22 cellular contexts compared by ENCODE assay signal in genomic region chr19:45380107-45380506, GRCh38. TPM values are rescaled to one million over a fixed set of nuclear protein-coding genes. Genes with fewer than 3 reads are reported as not detected.
DNase-seq lines count a peak whose midpoint lies in the region; ATAC-seq and TF ChIP-seq lines count a peak whose summit lies in the region.
"Had no signal": no experiment of that assay in that cellular context is flagged by ENCODE, and none has a peak within 500 bp of the region (broad histone marks: within the 10 kb centered on the region; RNA-seq: fewer than 3 reads in every experiment).

No MANE protein-coding gene starts in this region.

- H3K9me2 ChIP-seq in SK-N-SH = no peaks in the 10 kb centered on the region

- H3K4me3 ChIP-seq in SK-N-SH (ENCODE audit: low read depth in 2 of 2, low read length in 1 of 2) = no peak overlapping the region
- H3K4me3 ChIP-seq in fibroblast of lung (replicated peaks in 1 of 4; ENCODE audit: control extremely low read depth in 1 of 4, insufficient read depth in 1 of 4, low read depth in 3 of 4, low read length in 4 of 4) = no peak overlapping the region
- no peak overlapping the region for H3K4me3 ChIP-seq in skeletal muscle satellite cell (ENCODE audit: low read length)
- H3K4me3 ChIP-seq: BLaER1, GM23338, SJCRH30 had no signal

- H3K9me3 ChIP-seq in SK-N-SH = no peaks in the 10 kb centered on the region
- no peaks in the 10 kb centered on the region for H3K9me3 ChIP-seq in fibroblast of lung (ENCODE audit: control insufficient read depth, insufficient read depth, low read depth, low read length)
- no peaks in the 10 kb centered on the region for H3K9me3 ChIP-seq in skeletal muscle satellite cell (replicated peaks; ENCODE audit: low read length)
- H3K9me3 ChIP-seq: BLaER1, SJCRH30 had no signal

- no peak for TF ChIP-seq EP300 in SK-N-SH (IDR thresholded peaks at IDR 0.05; ENCODE audit: borderline replicate concordance in 1 of 2, low read depth in 1 of 2, low read length in 1 of 2)

- CTCF ChIA-PET in SK-N-SH (lab: Yijun Ruan, JAX) = interaction anchor here (1.5 kb wide), 1 partner anchor 105 kb away, joined by 5 read pairs; no protein-coding TSS in a partner anchor
- CTCF ChIA-PET in RWPE1 (lab: Yijun Ruan, JAX) = no interaction called here

- peaks cover 45% of the 10 kb centered on the region for H3F3A ChIP-seq in SK-N-SH (replicated peaks; ENCODE audit: insufficient read depth)

- peak overlapping the region in 1 of 2 experiments; percentile 59; a peak in 2 of 4 replicates for H3K27ac ChIP-seq in SK-N-SH (ENCODE audit: low read depth in 2 of 2, low read length in 1 of 2)
- peak overlapping the region; percentile 88 for H3K27ac ChIP-seq in RWPE1
- peak overlapping the region; percentile 47 for H3K27ac ChIP-seq in fibroblast of lung (ENCODE audit: insufficient read depth, low read length)
- H3K27ac ChIP-seq: BLaER1, HL-60, SJCRH30 had no signal

- H3K4me1 ChIP-seq in SK-N-SH (ENCODE audit: control insufficient read depth in 1 of 2, insufficient read depth in 2 of 2, low read depth in 1 of 2, low read length in 1 of 2) (peaks cover 0 to 23% of the 10 kb centered on the region in 2 experiments; a peak in 3 of 4 replicates), fibroblast of lung (ENCODE audit: control insufficient read depth, extremely low read depth, insufficient read depth, low read length) (peaks cover 10% of the 10 kb centered on the region), skeletal muscle satellite cell (ENCODE audit: control insufficient read depth, insufficient read depth, low read length) (peaks cover 29% of the 10 kb centered on the region)

- WGBS in SK-N-SH (ENCODE audit: low lambda C conversion rate) = 100% methylated on average over 1 of the region's 1 CpG

- no peaks in the 10 kb centered on the region for H3K27me3 ChIP-seq in SK-N-SH (ENCODE audit: insufficient read depth)
- no peaks in the 10 kb centered on the region for H3K27me3 ChIP-seq in fibroblast of lung (ENCODE audit: control insufficient read depth, insufficient read depth, low read length)
- H3K27me3 ChIP-seq in skeletal muscle satellite cell (ENCODE audit: control insufficient read depth, insufficient read depth, low read length) = no peaks in the 10 kb centered on the region
- H3K27me3 ChIP-seq: SJCRH30 had no signal

- TF ChIP-seq RAD21 in SK-N-SH (IDR thresholded peaks at IDR 0.05; ENCODE audit: low read length) = no peak

- TF ChIP-seq CTCF in SK-N-SH (IDR thresholded peaks at IDR 0.05) = no peak
- TF ChIP-seq CTCF in RWPE1 (conservative IDR thresholded peaks at IDR 0.05; ENCODE audit: low read depth) = no peak
- TF ChIP-seq CTCF in fibroblast of lung (conservative IDR thresholded peaks at IDR 0.05 in 1 of 2, IDR thresholded peaks at IDR 0.05 in 1 of 2; ENCODE audit: low read depth in 1 of 2, low read length in 2 of 2) = no peak

- H3K4me2 ChIP-seq in SK-N-SH (no peak overlapping the region), fibroblast of lung (ENCODE audit: extremely low read depth, insufficient read depth, low read length) (no peak overlapping the region), skeletal muscle satellite cell (ENCODE audit: low read length) (no peak overlapping the region)
- H3K4me2 ChIP-seq: BLaER1, GM23338 had no signal

- H3K79me2 ChIP-seq in SK-N-SH (ENCODE audit: insufficient read depth) (no peaks in the 10 kb centered on the region; the same call in 1 of the 2 replicates), fibroblast of lung (ENCODE audit: control insufficient read depth, insufficient read depth, low read length) (no peaks in the 10 kb centered on the region)

- DNase-seq in SK-N-SH (peak; percentile 10), RWPE1 (ENCODE audit: low spot score) (no peak), fibroblast of lung (ENCODE audit: low read depth in 2 of 2) (no peak), ecto neural progenitor cell (ENCODE audit: low spot score) (no peak)
- DNase-seq: 8988T; CD8-positive, alpha-beta T cell; DMS79 treated with DMSO at 0.1 percent for 48 hours; NCI-H1417; NCI-H187 treated with DMSO at 0.1 percent for 48 hours; NCI-H526 treated with DMSO at 0.1 percent for 48 hours; NK-92 treated with Interleukin-12 subunit alpha and Interleukin-12 subunit beta, amount 100 ng/mL, for 24 hours; RPMI8226 had no signal

- H3K36me3 ChIP-seq in SK-N-SH (replicated peaks in 1 of 2; ENCODE audit: control insufficient read depth in 1 of 2, insufficient read depth in 2 of 2, low read length in 1 of 2) (peaks cover 0 to 8% of the 10 kb centered on the region in 2 experiments), fibroblast of lung (ENCODE audit: control insufficient read depth, insufficient read depth, low read length) (no peaks in the 10 kb centered on the region), skeletal muscle satellite cell (ENCODE audit: insufficient read depth, low read length) (no peaks in the 10 kb centered on the region)
- H3K36me3 ChIP-seq: BLaER1, SJCRH30 had no signal

- H2AFZ ChIP-seq in SK-N-SH (ENCODE audit: low read depth) (no peak overlapping the region), fibroblast of lung (ENCODE audit: low read length) (peak overlapping the region; percentile 55)
- H2AFZ ChIP-seq: GM23338 had no signal

- no peak for ATAC-seq in SK-N-SH treated with all-trans-retinoic acid at 6 μM for 48 hours
- no peak for ATAC-seq in HG03457 (IDR thresholded peaks at IDR 0.05; ENCODE audit: unreplicated experiment)
- ATAC-seq in GM19397 (IDR thresholded peaks at IDR 0.05; ENCODE audit: unreplicated experiment) = no peak
- ATAC-seq: CD8-positive, alpha-beta T cell; GM23338 had no signal

- POLR2A ChIA-PET in SK-N-SH (lab: Yijun Ruan, JAX) (no interaction called here), RWPE1 (lab: Yijun Ruan, JAX; ENCODE audit: low non-redundant PET) (no interaction called here)

- no peaks in the 10 kb centered on the region for H4K20me1 ChIP-seq in SK-N-SH (ENCODE audit: insufficient read depth)
- no peaks in the 10 kb centered on the region for H4K20me1 ChIP-seq in fibroblast of lung (ENCODE audit: control insufficient read depth, extremely low read depth, insufficient read depth, low read length)
- H4K20me1 ChIP-seq: BLaER1 had no signal

- H3K9ac ChIP-seq in SK-N-SH = peak overlapping the region; percentile 10; the same call in 1 of the 2 replicates
- peak overlapping the region; percentile 16 for H3K9ac ChIP-seq in fibroblast of lung (ENCODE audit: insufficient read depth, low read length)
- peak overlapping the region; percentile 58 for H3K9ac ChIP-seq in skeletal muscle satellite cell (ENCODE audit: low read depth, low read length)
- H3K9ac ChIP-seq: BLaER1 had no signal

TF ChIP-seq in SK-N-SH treated with all-trans-retinoic acid at 6 μM for 48 hours, 23 proteins besides CTCF, POLR2A, EP300 and RAD21 (continues in another document):
- TF ChIP-seq PPARA (CRISPR knock-in tag; IDR thresholded peaks at IDR 0.05; ENCODE audit: borderline replicate concordance) (no peak), ARNTL (CRISPR knock-in tag; IDR thresholded peaks at IDR 0.05; ENCODE audit: borderline replicate concordance, low read depth) (no peak), ZNF70 (CRISPR knock-in tag; IDR thresholded peaks at IDR 0.05) (no peak), SNAI2 (CRISPR knock-in tag; IDR thresholded peaks at IDR 0.05) (no peak), RARB (CRISPR knock-in tag; IDR thresholded peaks at IDR 0.05) (no peak)

RNA-seq across cellular contexts. Expression of gene ERCC2, which starts 9.7 kb away (rescaled TPM):
- polyA plus RNA-seq in SK-N-SH (2012; rRNA removed) = 62.7 and 72.8 TPM in 2 replicates
- 20.1 and 27.9 TPM in 2 replicates for polyA plus RNA-seq in SK-N-SH (2012; cell fraction: cytosol; rRNA removed)
- polyA plus RNA-seq in SK-N-SH (2012; cell fraction: nucleus; rRNA removed) = 177 and 216 TPM in 2 replicates
- total RNA-seq in fibroblast of lung = 16.7 and 21.6 TPM in 2 replicates
- polyA plus RNA-seq in fibroblast of lung = 51.6 and 57.1 TPM in 2 replicates
- polyA plus RNA-seq in fibroblast of lung (2012) = 53.0 and 82.5 TPM in 2 replicates
- 143 and 179 TPM in 2 replicates for polyA minus RNA-seq in fibroblast of lung (ENCODE audit: low replicate concordance)
- total RNA-seq in skeletal muscle satellite cell (2012; rRNA removed) = 40.1 and 54.0 TPM in 2 replicates

RNA-seq across cellular contexts. Expression of gene PPP1R13L, which starts 24.8 kb away (rescaled TPM):
- polyA plus RNA-seq in SK-N-SH (2012; rRNA removed) = 11.6 and 18.0 TPM in 2 replicates
- polyA plus RNA-seq in SK-N-SH (2012; cell fraction: cytosol; rRNA removed) = 9.2 and 15.9 TPM in 2 replicates
- 61.7 and 79.7 TPM in 2 replicates for polyA plus RNA-seq in SK-N-SH (2012; cell fraction: nucleus; rRNA removed)
- total RNA-seq in fibroblast of lung = 1.5 and 3.0 TPM in 2 replicates
- 1.2 and 5.8 TPM in 2 replicates for polyA plus RNA-seq in fibroblast of lung
- 4.1 and 12.9 TPM in 2 replicates for polyA plus RNA-seq in fibroblast of lung (2012)
- 0.74 and 8.8 TPM in 2 replicates for polyA minus RNA-seq in fibroblast of lung (ENCODE audit: low replicate concordance)
- 0.25 and 0.66 TPM in 2 replicates for total RNA-seq in skeletal muscle satellite cell (2012; rRNA removed)

RNA-seq across cellular contexts. Expression of gene POLR1G, which starts 26.3 kb away (rescaled TPM):
- 11.0 and 11.9 TPM in 2 replicates for polyA plus RNA-seq in SK-N-SH (2012; rRNA removed)
- 11.6 and 11.8 TPM in 2 replicates for polyA plus RNA-seq in SK-N-SH (2012; cell fraction: cytosol; rRNA removed)
- 5.4 and 6.2 TPM in 2 replicates for polyA plus RNA-seq in SK-N-SH (2012; cell fraction: nucleus; rRNA removed)
- total RNA-seq in fibroblast of lung = 3.6 and 5.4 TPM in 2 replicates
- polyA plus RNA-seq in fibroblast of lung = 4.7 and 5.3 TPM in 2 replicates
- polyA plus RNA-seq in fibroblast of lung (2012) = 3.5 and 4.3 TPM in 2 replicates
- 5.8 and 7.2 TPM in 2 replicates for polyA minus RNA-seq in fibroblast of lung (ENCODE audit: low replicate concordance)
- total RNA-seq in skeletal muscle satellite cell (2012; rRNA removed) = 11.9 and 16.6 TPM in 2 replicates

RNA-seq across cellular contexts. Expression of gene KLC3, which starts 39.6 kb away (rescaled TPM):
- polyA plus RNA-seq in SK-N-SH (2012; rRNA removed) (0.75 and 1.2 TPM in 2 replicates), fibroblast of lung (0.09 TPM in 1 of 2 replicates, not detected in the other)
- polyA plus RNA-seq in SK-N-SH (2012; cell fraction: cytosol; rRNA removed) = 0.28 and 0.79 TPM in 2 replicates
- polyA plus RNA-seq in SK-N-SH (2012; cell fraction: nucleus; rRNA removed) = 0.93 and 1.3 TPM in 2 replicates
- 0.17 TPM in 1 of 2 replicates, not detected in the other for total RNA-seq in fibroblast of lung
- 0.08 and 0.23 TPM in 2 replicates for polyA plus RNA-seq in fibroblast of lung (2012)
- not detected in 2 replicates for polyA minus RNA-seq in fibroblast of lung (ENCODE audit: low replicate concordance)
- total RNA-seq in skeletal muscle satellite cell (2012; rRNA removed) = under 0.01 TPM in 1 of 2 replicates, not detected in the other
- total RNA-seq: CD8-positive, alpha-beta T cell; LHCN-M2; OCI-LY7; SJCRH30 had no signal

RNA-seq across cellular contexts. Expression of gene ERCC1, which starts 43.6 kb away (rescaled TPM):
- 93.1 and 95.3 TPM in 2 replicates for polyA plus RNA-seq in SK-N-SH (2012; rRNA removed)
- 45.3 and 58.8 TPM in 2 replicates for polyA plus RNA-seq in SK-N-SH (2012; cell fraction: cytosol; rRNA removed)
- polyA plus RNA-seq in SK-N-SH (2012; cell fraction: nucleus; rRNA removed) = 199 and 204 TPM in 2 replicates
- 81.1 and 81.4 TPM in 2 replicates for total RNA-seq in fibroblast of lung
- polyA plus RNA-seq in fibroblast of lung = 49.3 and 69.6 TPM in 2 replicates
- 104 and 125 TPM in 2 replicates for polyA plus RNA-seq in fibroblast of lung (2012)
- 181 and 256 TPM in 2 replicates for polyA minus RNA-seq in fibroblast of lung (ENCODE audit: low replicate concordance)
- total RNA-seq in skeletal muscle satellite cell (2012; rRNA removed) = 167 and 201 TPM in 2 replicates
